In genomic region chr1:206680279-206680678, GRCh38 we compare ENCODE assay signal across 19 cellular contexts. TPM values are rescaled to one million over a fixed set of nuclear protein-coding genes. Genes with fewer than 3 reads are reported as not detected.
A peak's percentile ranks its signal among the peaks of the same experiment; 100 is the strongest.
DNase-seq lines count a peak whose midpoint lies in the region; ATAC-seq, FAIRE-seq and TF ChIP-seq lines count a peak whose summit lies in the region.
"Had no signal": no experiment of that assay in that cellular context is flagged by ENCODE, and none has a peak within 500 bp of the region (broad histone marks: within the 10 kb centered on the region; RNA-seq: fewer than 3 reads in every experiment).

No MANE protein-coding gene starts in this region.

- no peak overlapping the region for H3K4me3 Mint-ChIP-seq in CD14-positive monocyte
- H3K4me3 Mint-ChIP-seq in memory B cell, result no peak overlapping the region
- H3K4me3 Mint-ChIP-seq in activated naive CD4-positive, alpha-beta T cell treated with anti-CD3 and anti-CD28 coated beads for 36 hours, result no peak overlapping the region
- H3K4me3 Mint-ChIP-seq: activated naive CD4-positive, alpha-beta T cell treated with anti-CD3 and anti-CD28 coated beads, Interleukin-2, amount 10 ng/mL, durations not matched to agents 7 days and 5 days; T-cell had no signal

- no peaks in the 10 kb centered on the region for H3K9me2 ChIP-seq in OCI-LY7 (ENCODE audit: insufficient read depth, low read length)

- DNase-seq in CD14-positive monocyte (ENCODE audit: low spot score) (no peak), GM12892 (ENCODE audit: insufficient read length) (no peak), OCI-LY7 (ENCODE audit: low spot score) (no peak), memory B cell (ENCODE audit: low spot score in 2 of 2) (no peak)
- no peak for DNase-seq in activated naive CD4-positive, alpha-beta T cell treated with Interleukin-2 at 50 U/mL for 16 hours
- DNase-seq in activated naive CD4-positive, alpha-beta T cell treated with anti-CD3 and anti-CD28 coated beads for 36 hours, result no peak
- DNase-seq: activated naive CD4-positive, alpha-beta T cell treated with anti-CD3 and anti-CD28 coated beads, Interleukin-2, amount 10 ng/mL, durations not matched to agents 7 days and 5 days; IMR-90; kidney glomerular epithelial cell; NCI-H1092 treated with DMSO at 0.1 percent for 48 hours; occipital lobe; stimulated activated CD4-positive, alpha-beta T cell treated with anti-CD3 and anti-CD28 coated beads, Interleukin-1b, Interleukin-23, amount 100 ng/mL, for 48 hours; testis had no signal

- TF ChIP-seq POLR2A in GM12892 (IDR thresholded peaks at IDR 0.05; ENCODE audit: low read depth, low read length), result no peak

- H3K27ac Mint-ChIP-seq in CD14-positive monocyte, result peak overlapping the region in 5 of 7 donors; percentile 4 to 94 (median 88)
- H3K27ac Mint-ChIP-seq in memory B cell, result peak overlapping the region; percentile 21
- H3K27ac Mint-ChIP-seq in activated naive CD4-positive, alpha-beta T cell treated with anti-CD3 and anti-CD28 coated beads for 36 hours, result no peak overlapping the region
- H3K27ac Mint-ChIP-seq: T-cell had no signal

- TF ChIP-seq CTCF in CD14-positive monocyte (IDR thresholded peaks at IDR 0.05) (no peak), OCI-LY7 (conservative IDR thresholded peaks at IDR 0.05; ENCODE audit: low read length) (no peak)

- no peaks in the 10 kb centered on the region for H3K36me3 ChIP-seq in OCI-LY7 (ENCODE audit: insufficient read depth, low read length)

- POLR2A ChIA-PET in OCI-LY7 (lab: Charles Lee), result no interaction called here

- no peak overlapping the region for H2AFZ ChIP-seq in OCI-LY7 (ENCODE audit: low read length)

- H4K20me1 ChIP-seq in OCI-LY7 (ENCODE audit: insufficient read depth, low read length), result peaks cover 4% of the 10 kb centered on the region; the same call in 1 of the 2 replicates

- peaks cover 81% of the 10 kb centered on the region for H3K4me1 ChIP-seq in OCI-LY7 (ENCODE audit: insufficient read depth, low read length, poor library complexity, severe bottlenecking)

- H3K9me3 Mint-ChIP-seq in CD14-positive monocyte, result peaks cover 0 to 2% (median 0%) of the 10 kb centered on the region in 7 donors
- no peaks in the 10 kb centered on the region for H3K9me3 Mint-ChIP-seq in memory B cell
- H3K9me3 Mint-ChIP-seq in activated naive CD4-positive, alpha-beta T cell treated with anti-CD3 and anti-CD28 coated beads for 36 hours, result no peaks in the 10 kb centered on the region
- H3K9me3 Mint-ChIP-seq: activated naive CD4-positive, alpha-beta T cell treated with anti-CD3 and anti-CD28 coated beads, Interleukin-2, amount 10 ng/mL, durations not matched to agents 7 days and 5 days; T-cell had no signal

- peaks cover 4 to 7% of the 10 kb centered on the region in 2 donors for H3K36me3 Mint-ChIP-seq in CD14-positive monocyte
- no peaks in the 10 kb centered on the region for H3K36me3 Mint-ChIP-seq in memory B cell
- no peaks in the 10 kb centered on the region for H3K36me3 Mint-ChIP-seq in activated naive CD4-positive, alpha-beta T cell treated with anti-CD3 and anti-CD28 coated beads for 36 hours (ENCODE audit: low read depth)
- H3K36me3 Mint-ChIP-seq: activated naive CD4-positive, alpha-beta T cell treated with anti-CD3 and anti-CD28 coated beads, Interleukin-2, amount 10 ng/mL, durations not matched to agents 7 days and 5 days; T-cell had no signal

- no peaks in the 10 kb centered on the region for H3K9me3 ChIP-seq in OCI-LY7 (ENCODE audit: low read length)
- H3K9me3 ChIP-seq: testis had no signal

- no peaks in the 10 kb centered on the region for H3K79me2 ChIP-seq in OCI-LY7 (ENCODE audit: insufficient read depth, low read depth, low read length)

- H3K4me2 ChIP-seq in OCI-LY7 (ENCODE audit: low read length), result peak overlapping the region; percentile 77

- intact Hi-C loops in CD14-positive monocyte (cut with micrococcal nuclease) (no loop called here), OCI-LY7 (cut with micrococcal nuclease; ENCODE audit: unreplicated experiment) (loop anchor here (5.0 kb wide), 2 partner anchors 123 to 628 kb away; partner anchors contain the start of gene RHEX)
- intact Hi-C loops in activated naive CD4-positive, alpha-beta T cell treated with anti-CD3 and anti-CD28 coated beads for 36 hours (cut with micrococcal nuclease), result no loop called here

- no peak for ATAC-seq in memory B cell (ENCODE audit: low read depth)
- ATAC-seq in HG02763 (IDR thresholded peaks at IDR 0.05; ENCODE audit: unreplicated experiment), result no peak
- ATAC-seq: sciatic nerve, T-cell had no signal

- peak overlapping the region; percentile 31 for H3K4me3 ChIP-seq in OCI-LY7 (ENCODE audit: low read depth, low read length, poor library complexity, severe bottlenecking)
- H3K4me3 ChIP-seq: testis had no signal

- H3K27ac ChIP-seq in OCI-LY7 (ENCODE audit: low read depth, low read length, poor library complexity, severe bottlenecking), result peak overlapping the region; percentile 21
- H3K27ac ChIP-seq: testis had no signal

- peaks cover 32% of the 10 kb centered on the region for H3K4me1 Mint-ChIP-seq in CD14-positive monocyte
- peaks cover 49% of the 10 kb centered on the region for H3K4me1 Mint-ChIP-seq in memory B cell
- H3K4me1 Mint-ChIP-seq in activated naive CD4-positive, alpha-beta T cell treated with anti-CD3 and anti-CD28 coated beads for 36 hours (ENCODE audit: low read depth), result peaks cover 23% of the 10 kb centered on the region

- FAIRE-seq in GM12892 (lab: Jason Lieb, UNC), result peak; percentile 9
- FAIRE-seq: D721Med, endometrium, H1 had no signal

- BruUV-seq in OCI-LY7 (replicated peaks; lab: Mats Ljungman, UMichigan), result no TSS peak

- H3K27me3 Mint-ChIP-seq in CD14-positive monocyte (ENCODE audit: low read depth in 3 of 3) (peaks cover 11 to 18% (median 14%) of the 10 kb centered on the region in 3 donors), memory B cell (no peaks in the 10 kb centered on the region)
- H3K27me3 Mint-ChIP-seq in activated naive CD4-positive, alpha-beta T cell treated with anti-CD3 and anti-CD28 coated beads for 36 hours (ENCODE audit: low read depth), result peaks cover 2% of the 10 kb centered on the region

- CTCF ChIA-PET in OCI-LY7 (lab: Charles Lee; ENCODE audit: unreplicated experiment), result no interaction called here
- CTCF ChIA-PET in activated naive CD4-positive, alpha-beta T cell treated with anti-CD3 and anti-CD28 coated beads for 36 hours (lab: Charles Lee), result interaction anchor here (0.6 to 2.2 kb wide), 5 partner anchors 15 to 203 kb away, joined by 3 to 15 read pairs (median 3); no protein-coding TSS in a partner anchor

RNA-seq across cellular contexts. Expression of gene MAPKAPK2, which starts 4.4 kb away (rescaled TPM):
- polyA plus RNA-seq in CD14-positive monocyte, result 1 to 10 TPM; 1.6 to 2.2 TPM
- polyA plus RNA-seq in GM12892 (2012; ENCODE audit: missing spikeins), result 37.5 TPM
- total RNA-seq in OCI-LY7 (2014; rRNA removed; shearing (Covaris generic)), result 14.5 and 16.3 TPM in 2 replicates
- 39.9 and 46.5 TPM in 2 replicates for total RNA-seq in OCI-LY7 (2022)
- 10 to 100 TPM; 83.4 to 85.3 TPM for total RNA-seq in activated naive CD4-positive, alpha-beta T cell treated with anti-CD3 and anti-CD28 coated beads for 36 hours

RNA-seq across cellular contexts. Expression of gene DYRK3, which starts 44.9 kb away (rescaled TPM):
- not detected for polyA plus RNA-seq in CD14-positive monocyte
- 6.0 TPM for polyA plus RNA-seq in GM12892 (2012; ENCODE audit: missing spikeins)
- 9.7 and 9.8 TPM in 2 replicates for total RNA-seq in OCI-LY7 (2014; rRNA removed; shearing (Covaris generic))
- total RNA-seq in OCI-LY7 (2022), result 9.4 and 10.9 TPM in 2 replicates
- total RNA-seq in activated naive CD4-positive, alpha-beta T cell treated with anti-CD3 and anti-CD28 coated beads for 36 hours, result 1 to 10 TPM; 6.5 to 6.7 TPM
